In the genomic region with DNA sequence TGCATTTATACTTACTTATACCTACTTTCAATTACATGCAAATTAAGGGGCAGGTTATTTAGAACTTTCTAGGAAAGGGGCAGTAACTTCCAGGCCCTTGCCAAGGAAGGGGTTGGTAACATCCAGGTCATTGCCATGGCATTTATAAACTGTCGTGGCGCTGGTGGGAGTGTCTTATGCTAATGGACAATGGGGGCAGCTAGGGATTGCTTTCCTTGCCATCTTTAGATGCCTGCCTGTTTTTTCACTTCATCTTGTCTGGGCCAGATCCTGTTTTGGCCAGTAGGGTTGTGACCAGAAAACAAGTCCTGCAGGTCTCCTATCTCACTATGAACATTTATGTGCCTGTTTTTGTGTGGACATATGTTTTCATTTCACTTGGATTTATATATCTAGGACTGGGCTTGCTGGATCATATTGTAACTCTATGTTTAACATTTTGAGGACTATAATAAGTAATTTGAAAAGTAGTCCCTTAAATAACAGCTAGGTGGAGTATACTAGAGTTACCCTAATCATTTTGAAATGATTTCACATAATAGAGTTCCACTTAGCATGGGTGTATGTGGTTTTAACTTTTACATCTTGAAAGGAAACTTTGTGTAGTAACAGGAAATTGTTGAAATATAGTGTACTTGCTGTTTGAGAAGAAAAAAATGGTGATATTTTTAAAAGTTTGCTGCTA, we compare ENCODE assay signal across 10 cellular contexts. TPM values are rescaled to one million over a fixed set of nuclear protein-coding genes. Genes with fewer than 3 reads are reported as not detected.
DNase-seq lines count a peak whose midpoint lies in the region; ATAC-seq, FAIRE-seq and TF ChIP-seq lines count a peak whose summit lies in the region.
"Had no signal": no experiment of that assay in that cellular context is flagged by ENCODE, and none has a peak within 500 bp of the region (broad histone marks: within the 10 kb centered on the region; RNA-seq: fewer than 3 reads in every experiment).

No MANE protein-coding gene starts in this region.

- FAIRE-seq in RCC 7860 (lab: Jason Lieb, UNC), result no peak
- FAIRE-seq: astrocyte had no signal

- H3K9me3 Mint-ChIP-seq in immature natural killer cell, result peaks cover 4 to 17% (median 8%) of the 10 kb centered on the region in 6 donors

- H3K4me3 Mint-ChIP-seq in immature natural killer cell, result peak overlapping the region; percentile 42 to 73 (median 55)

- ATAC-seq in GM19395 (IDR thresholded peaks at IDR 0.05; ENCODE audit: unreplicated experiment) (peak; percentile 57), SK-N-SH treated with all-trans-retinoic acid at 6 μM for 48 hours (peak; percentile 65), HG02588 (IDR thresholded peaks at IDR 0.05; ENCODE audit: unreplicated experiment) (no peak)

- H3K36me3 Mint-ChIP-seq in immature natural killer cell, result peaks cover 9 to 25% (median 12%) of the 10 kb centered on the region in 3 donors

- H3K4me1 Mint-ChIP-seq in immature natural killer cell, result peaks cover 32 to 49% of the 10 kb centered on the region in 2 donors

- H3K27ac Mint-ChIP-seq in immature natural killer cell, result peak overlapping the region; percentile 76 to 94 (median 86)

- DNase-seq in AG09309 (ENCODE audit: low read depth), result no peak
- peak; percentile 3 to 29 (median 18) for DNase-seq in immature natural killer cell
- DNase-seq in posterior cingulate gyrus, result no peak
- no peak for DNase-seq in RCC 7860 (ENCODE audit: low spot score)
- no peak for DNase-seq in RPMI8226

- no peak overlapping the region for H3K4me3 ChIP-seq in AG09309 (ENCODE audit: control insufficient read depth, low read depth, low read length)
- H3K4me3 ChIP-seq: lung had no signal

- TF ChIP-seq CTCF in AG09309 (IDR thresholded peaks at IDR 0.05; ENCODE audit: control insufficient read depth, insufficient read depth, low read depth, low read length, missing control alignments), result peak; percentile 14

- intact Hi-C loops in posterior cingulate gyrus (cut with DNase I), result no loop called here

- peaks cover 0 to 5% (median 1%) of the 10 kb centered on the region in 3 donors for H3K27me3 Mint-ChIP-seq in immature natural killer cell (ENCODE audit: low read depth in 3 of 3)

TF ChIP-seq in SK-N-SH treated with all-trans-retinoic acid at 6 μM for 48 hours, 23 proteins besides CTCF, POLR2A, EP300 and RAD21:
- TF ChIP-seq TCF4 (CRISPR knock-in tag; IDR thresholded peaks at IDR 0.05; ENCODE audit: borderline replicate concordance) (no peak), SNAI2 (CRISPR knock-in tag; IDR thresholded peaks at IDR 0.05) (no peak), BACH2 (CRISPR knock-in tag; IDR thresholded peaks at IDR 0.05; ENCODE audit: borderline replicate concordance) (no peak), GLIS3 (CRISPR knock-in tag; IDR thresholded peaks at IDR 0.05) (no peak), ZFP30 (CRISPR knock-in tag; IDR thresholded peaks at IDR 0.05) (no peak), ZNF8 (CRISPR knock-in tag; IDR thresholded peaks at IDR 0.05) (no peak), ZFP3 (CRISPR knock-in tag; IDR thresholded peaks at IDR 0.05) (no peak), CSDC2 (CRISPR knock-in tag; IDR thresholded peaks at IDR 0.05) (no peak), ZNF565 (CRISPR knock-in tag; conservative IDR thresholded peaks at IDR 0.05; ENCODE audit: low read depth) (no peak)

RNA-seq across cellular contexts. Expression of a gene that starts 56.1 kb away (rescaled TPM):
- polyA plus RNA-seq in immature natural killer cell, result 10 to 100 TPM in 1 of 3 donors, 1 to 10 TPM in 2; 4.7 to 13.5 (median 5.4) TPM

Comparison
In these comparisons a context has a peak if more than half of its experiments do, and no peak if none do; other contexts are left out.
1. DNase-seq: peak in immature natural killer cell (3 of 3); none in AG09309 (single experiment), posterior cingulate gyrus (0 of 10), RCC 7860 (single experiment) and RPMI8226 (single experiment).